Comparison of ENCODE assay signal across 16 cellular contexts in the genomic region with DNA sequence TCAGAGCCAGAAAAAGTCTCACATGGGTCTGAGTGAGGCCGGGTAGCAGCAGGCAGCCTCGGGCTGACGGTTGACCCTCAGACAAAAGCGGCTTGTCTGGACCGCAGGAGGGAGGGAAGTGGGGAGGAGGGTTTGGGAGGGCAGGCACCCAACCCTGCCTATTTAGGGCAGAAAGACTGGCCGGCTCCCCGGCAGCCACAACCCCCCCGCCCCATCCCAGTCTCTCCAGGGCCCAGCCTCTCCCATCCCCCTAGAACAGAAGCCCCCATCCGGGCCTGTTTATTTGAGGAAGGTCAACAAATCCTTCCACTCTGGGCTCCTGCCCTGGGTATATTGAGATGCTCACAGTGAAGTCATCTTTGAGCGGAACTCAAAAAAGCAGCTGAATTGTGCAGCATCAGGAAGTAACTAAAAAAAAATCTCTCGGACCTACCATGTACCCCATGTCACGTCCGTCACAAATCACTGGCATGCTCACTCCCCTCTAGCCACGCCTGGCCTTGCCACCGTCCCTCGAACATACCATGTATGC. TPM values are rescaled to one million over a fixed set of nuclear protein-coding genes. Genes with fewer than 3 reads are reported as not detected.
A peak's percentile ranks its signal among the peaks of the same experiment; 100 is the strongest.
DNase-seq lines count a peak whose midpoint lies in the region; ATAC-seq, FAIRE-seq and TF ChIP-seq lines count a peak whose summit lies in the region.
"Had no signal": no experiment of that assay in that cellular context is flagged by ENCODE, and none has a peak within 500 bp of the region (broad histone marks: within the 10 kb centered on the region; RNA-seq: fewer than 3 reads in every experiment).

No MANE protein-coding gene starts in this region.

- no peak overlapping the region for H3K4me3 Mint-ChIP-seq in stimulated activated memory B cell treated with anti-CD40 and anti-IgM and Interleukin-4, amounts not matched to agents 10 μg/mL and 1 μg/mL and 100 μg/mL, for 72 hours
- H3K4me3 Mint-ChIP-seq: immature natural killer cell had no signal

- H3K27me3 Mint-ChIP-seq in stimulated activated memory B cell treated with anti-CD40 and anti-IgM and Interleukin-4, amounts not matched to agents 10 μg/mL and 1 μg/mL and 100 μg/mL, for 72 hours = peaks cover 79% of the 10 kb centered on the region

- H3K9ac ChIP-seq in GM12878 (ENCODE audit: control insufficient read depth, insufficient read depth, low read length) = no peak overlapping the region

- H3K36me3 Mint-ChIP-seq in stimulated activated memory B cell treated with anti-CD40 and anti-IgM and Interleukin-4, amounts not matched to agents 10 μg/mL and 1 μg/mL and 100 μg/mL, for 72 hours = peaks cover 5% of the 10 kb centered on the region

- SMC1A ChIA-PET in GM12878 (lab: Charles Lee; ENCODE audit: uncharacterized antibody, unreplicated experiment) = interaction anchor here (0.6 to 1.1 kb wide), 2 partner anchors 37 to 54 kb away, joined by 3 read pairs; a partner anchor contains a TSS

- intact Hi-C loops in GM12878 (cut with micrococcal nuclease; ENCODE audit: unreplicated experiment) = no loop called here

- TF ChIP-seq EP300 in GM12878 (IDR thresholded peaks at IDR 0.05; ENCODE audit: borderline replicate concordance in 1 of 2, control insufficient read depth in 1 of 2, low read depth in 2 of 2, low read length in 2 of 2) = no peak

- no peaks in the 10 kb centered on the region for H3K79me2 ChIP-seq in DOHH2 (ENCODE audit: control insufficient read depth, low read length)
- no peaks in the 10 kb centered on the region for H3K79me2 ChIP-seq in GM12878 (ENCODE audit: control insufficient read depth, insufficient read depth, low read length)

- ATAC-seq in GM12878 (peak; percentile 74), GM18505 (IDR thresholded peaks at IDR 0.05; ENCODE audit: unreplicated experiment) (no peak)
- ATAC-seq in stimulated activated memory B cell treated with anti-CD40 and anti-IgM and Interleukin-4, amounts not matched to agents 10 μg/mL and 1 μg/mL and 100 μg/mL, for 72 hours = no peak

- TF ChIP-seq CTCF in DOHH2 (IDR thresholded peaks at IDR 0.05; ENCODE audit: low read depth, low read length, poor library complexity, severe bottlenecking) (no peak), GM12878 (IDR thresholded peaks at IDR 0.05 in 2 of 3, conservative IDR thresholded peaks at IDR 0.05 in 1 of 3; ENCODE audit: control insufficient read depth in 2 of 3, extremely low read depth in 1 of 3, insufficient read depth in 1 of 3, low read depth in 3 of 3, low read length in 3 of 3) (no peak), right atrium auricular region (IDR thresholded peaks at IDR 0.05) (no peak)

- TF ChIP-seq RAD21 in GM12878 (IDR thresholded peaks at IDR 0.05; ENCODE audit: insufficient read depth, low read depth, low read length) = no peak

- H3K36me3 ChIP-seq in DOHH2 (ENCODE audit: control insufficient read depth, low read length) = no peaks in the 10 kb centered on the region
- H3K36me3 ChIP-seq in GM12878 (ENCODE audit: control insufficient read depth in 2 of 2, insufficient read depth in 2 of 2, low read length in 1 of 2) = no peaks in the 10 kb centered on the region
- no peaks in the 10 kb centered on the region for H3K36me3 ChIP-seq in right atrium auricular region
- H3K36me3 ChIP-seq: neutrophil had no signal

- in situ Hi-C loops in GM12878 (cut with MboI) = no loop called here

- 30% methylated on average over 11 of the region's 16 CpGs for WGBS in GM12878 (ENCODE audit: insufficient coverage, insufficient replicate concordance, low lambda C conversion rate, missing lambda C conversion rate)

- peaks cover 17% of the 10 kb centered on the region for H3K4me1 Mint-ChIP-seq in stimulated activated memory B cell treated with anti-CD40 and anti-IgM and Interleukin-4, amounts not matched to agents 10 μg/mL and 1 μg/mL and 100 μg/mL, for 72 hours

- H3K4me1 ChIP-seq in DOHH2 (ENCODE audit: control insufficient read depth, low read length) (peaks cover 7% of the 10 kb centered on the region), GM12878 (ENCODE audit: control insufficient read depth, insufficient read depth, low read length) (peaks cover 3% of the 10 kb centered on the region), right atrium auricular region (peaks cover 0 to 22% of the 10 kb centered on the region in 2 donors)

- no peak overlapping the region for H3K27ac ChIP-seq in DOHH2 (ENCODE audit: low read depth, low read length)
- H3K27ac ChIP-seq in GM12878 (ENCODE audit: control insufficient read depth, insufficient read depth) = no peak overlapping the region
- peak overlapping the region; percentile 46 to 65 for H3K27ac ChIP-seq in right atrium auricular region
- H3K27ac ChIP-seq: neutrophil had no signal

- RAD21 ChIA-PET in GM12878 (lab: Charles Lee; ENCODE audit: unreplicated experiment) = interaction anchor here (0.7 kb wide), 1 partner anchor 38 kb away, joined by 3 read pairs; no protein-coding TSS in a partner anchor

- no peak for FAIRE-seq in GM12878 (lab: Jason Lieb, UNC)
- FAIRE-seq: HTR-8/SVneo had no signal

- no peak overlapping the region for H3K4me3 ChIP-seq in DOHH2 (ENCODE audit: low read length)
- H3K4me3 ChIP-seq in GM12878 = no peak overlapping the region
- no peak overlapping the region for H3K4me3 ChIP-seq in right atrium auricular region

- DNase-seq in GM12878 (ENCODE audit: low read depth, low spot score) (no peak), right atrium auricular region (ENCODE audit: low spot score) (no peak), occipital lobe (lab: John Stamatoyannopoulos, UW) (peak; percentile 48), NCI-H226 (no peak)
- no peak for DNase-seq in stimulated activated naive CD4-positive, alpha-beta T cell (lab: John Stamatoyannopoulos, UW)
- DNase-seq: immature natural killer cell; NCI-H1436; stimulated activated CD4-positive, alpha-beta T cell treated with anti-CD3 and anti-CD28 coated beads, Interleukin-4, amount 100 ng/mL, for 24 hours had no signal

- no peaks in the 10 kb centered on the region for H3F3A ChIP-seq in DOHH2 (ENCODE audit: control insufficient read depth, insufficient read depth)

- H3K9me2 ChIP-seq in DOHH2 (replicated peaks; ENCODE audit: control insufficient read depth, low read length) = no peaks in the 10 kb centered on the region

- no peaks in the 10 kb centered on the region for H3K9me3 ChIP-seq in DOHH2 (ENCODE audit: control insufficient read depth, insufficient read depth, low read length)
- H3K9me3 ChIP-seq in GM12878 (replicated peaks; ENCODE audit: control insufficient read depth, insufficient read depth, low read length) = no peaks in the 10 kb centered on the region
- no peaks in the 10 kb centered on the region for H3K9me3 ChIP-seq in right atrium auricular region
- H3K9me3 ChIP-seq: neutrophil had no signal

- H3K4me2 ChIP-seq in DOHH2 (ENCODE audit: low read length) (peak overlapping the region; percentile 35), GM12878 (ENCODE audit: control insufficient read depth, insufficient read depth) (no peak overlapping the region)

- CTCF ChIA-PET in GM12878 (lab: Yijun Ruan, JAX) = interaction anchor here (0.6 kb wide), 1 partner anchor 9 kb away, joined by 3 read pairs; no protein-coding TSS in a partner anchor

- peak overlapping the region; percentile 21 for H2AFZ ChIP-seq in GM12878 (ENCODE audit: control insufficient read depth, low read depth, low read length)

- H4K20me1 ChIP-seq in DOHH2 (ENCODE audit: control insufficient read depth, insufficient read depth, low read depth, low read length) (no peaks in the 10 kb centered on the region), GM12878 (ENCODE audit: control insufficient read depth, insufficient read depth) (no peaks in the 10 kb centered on the region)

- H3K9me3 Mint-ChIP-seq in stimulated activated memory B cell treated with anti-CD40 and anti-IgM and Interleukin-4, amounts not matched to agents 10 μg/mL and 1 μg/mL and 100 μg/mL, for 72 hours = no peaks in the 10 kb centered on the region

- H3K27ac Mint-ChIP-seq in stimulated activated memory B cell treated with anti-CD40 and anti-IgM and Interleukin-4, amounts not matched to agents 10 μg/mL and 1 μg/mL and 100 μg/mL, for 72 hours = no peak overlapping the region
- H3K27ac Mint-ChIP-seq: immature natural killer cell had no signal

- BruUV-seq in GM12878 (replicated peaks; lab: Mats Ljungman, UMichigan) = no TSS peak

- no peak for TF ChIP-seq POLR2A in GM12878 (IDR thresholded peaks at IDR 0.05; ENCODE audit: low read depth, low read length)
- no peak for TF ChIP-seq POLR2A in GM18505 (IDR thresholded peaks at IDR 0.05; ENCODE audit: borderline replicate concordance, extremely low read depth, insufficient read depth, insufficient read length)

- POLR2A ChIA-PET in GM12878 (lab: Charles Lee) = no interaction called here

- H3K27me3 ChIP-seq in DOHH2 (ENCODE audit: control insufficient read depth, low read length) (peaks cover 21% of the 10 kb centered on the region), GM12878 (replicated peaks in 1 of 2; ENCODE audit: control insufficient read depth in 2 of 2, insufficient read depth in 2 of 2, low read length in 1 of 2) (peaks cover 2 to 3% of the 10 kb centered on the region in 2 experiments), right atrium auricular region (no peaks in the 10 kb centered on the region)

RNA-seq across cellular contexts. Expression of a gene that starts 6.3 kb away (rescaled TPM):
- total RNA-seq in GM12878 (2013; cell fraction: nucleolus; rRNA removed) = 5.6 and 5.9 TPM in 2 replicates
- 0.27 and 0.62 TPM in 2 replicates for total RNA-seq in GM12878 (2014; rRNA removed)
- total RNA-seq in GM12878 (2014; rRNA removed; fragmentation: Illumina TruSeq; extraction: Trizol) = 0.23 and 0.27 TPM in 2 replicates
- total RNA-seq in GM12878 (2021) = 0.64 and 0.74 TPM in 2 replicates
- polyA plus RNA-seq in GM12878 (2011; ENCODE audit: low read depth) = 0.80 TPM
- 2.4 and 2.5 TPM in 2 replicates for polyA plus RNA-seq in GM12878 (2011; rRNA removed)
- polyA plus RNA-seq in GM12878 (2011; cell fraction: cytosol; rRNA removed) = 1.9 and 2.3 TPM in 2 replicates
- polyA plus RNA-seq in GM12878 (2011; cell fraction: nucleus; rRNA removed) = 2.0 and 2.3 TPM in 2 replicates
- 1.5 and 1.7 TPM in 2 replicates for polyA plus RNA-seq in GM12878 (2012)
- polyA plus RNA-seq in GM12878 (2014; fragmentation: Illumina TruSeq; extraction: Trizol) = 0.35 and 0.76 TPM in 2 replicates
- polyA plus RNA-seq in GM12878 (2014; fragmentation: Nextera tagmentation; extraction: Ambion mirVana) = under 1 TPM; 0.11 to 0.16 TPM
- polyA plus RNA-seq in GM12878 (2014; rRNA removed) = 0.46 and 0.47 TPM in 2 replicates
- polyA plus RNA-seq in GM12878 (2016; fragmentation: Nextera tagmentation; extraction: Ambion mirVana) = under 1 TPM in 1 of 2 experiments, not detected in 1; 0.05 TPM
- 0.95 and 2.6 TPM in 2 replicates for polyA minus RNA-seq in GM12878 (2011; rRNA and poly(A)+ RNA removed)
- polyA minus RNA-seq in GM12878 (2011; cell fraction: cytosol; rRNA and poly(A)+ RNA removed) = 1.1 and 1.6 TPM in 2 replicates
- polyA minus RNA-seq in GM12878 (2011; cell fraction: nucleus; rRNA and poly(A)+ RNA removed) = 0.48 and 0.67 TPM in 2 replicates
- 10 to 100 TPM; 23.5 to 25.9 TPM for total RNA-seq in right atrium auricular region
- 14.5 TPM for total RNA-seq in occipital lobe
- polyA plus RNA-seq: immature natural killer cell had no signal

RNA-seq across cellular contexts. Expression of a gene that starts 18.7 kb away (rescaled TPM):
- not detected in 2 replicates for total RNA-seq in GM12878 (2013; cell fraction: nucleolus; rRNA removed)
- total RNA-seq in GM12878 (2014; rRNA removed) (not detected in 2 replicates), GM12878 (2014; rRNA removed; fragmentation: Illumina TruSeq; extraction: Trizol) (not detected in 2 replicates), GM12878 (2021) (not detected in 2 replicates), right atrium auricular region (not detected), occipital lobe (not detected)
- polyA plus RNA-seq in GM12878 (2011; ENCODE audit: low read depth) = not detected
- polyA plus RNA-seq in GM12878 (2011; rRNA removed) (1.2 TPM in 1 of 2 replicates, not detected in the other), GM12878 (2014; fragmentation: Illumina TruSeq; extraction: Trizol) (not detected in 2 replicates), GM12878 (2014; fragmentation: Nextera tagmentation; extraction: Ambion mirVana) (1 to 10 TPM; 4.1 to 6.6 TPM), GM12878 (2014; rRNA removed) (not detected in 2 replicates), GM12878 (2016; fragmentation: Nextera tagmentation; extraction: Ambion mirVana) (1 to 10 TPM in 1 of 2 experiments, not detected in 1; 1.3 TPM)
- not detected in 2 replicates for polyA plus RNA-seq in GM12878 (2011; cell fraction: cytosol; rRNA removed)
- not detected in 2 replicates for polyA plus RNA-seq in GM12878 (2011; cell fraction: nucleus; rRNA removed)
- polyA plus RNA-seq in GM12878 (2012) = 10.6 TPM in 1 of 2 replicates, not detected in the other
- not detected in 2 replicates for polyA minus RNA-seq in GM12878 (2011; rRNA and poly(A)+ RNA removed)
- polyA minus RNA-seq in GM12878 (2011; cell fraction: cytosol; rRNA and poly(A)+ RNA removed) = not detected in 2 replicates
- polyA minus RNA-seq in GM12878 (2011; cell fraction: nucleus; rRNA and poly(A)+ RNA removed) = not detected in 2 replicates
- total RNA-seq: Daoy had no signal
- polyA plus RNA-seq: adipose tissue, AG04450, immature natural killer cell had no signal

RNA-seq across cellular contexts. Expression of a gene that starts 29.8 kb away (rescaled TPM):
- total RNA-seq in GM12878 (2013; cell fraction: nucleolus; rRNA removed) = 66.6 and 83.6 TPM in 2 replicates
- 16.3 and 16.7 TPM in 2 replicates for total RNA-seq in GM12878 (2014; rRNA removed)
- 5.4 and 6.5 TPM in 2 replicates for total RNA-seq in GM12878 (2014; rRNA removed; fragmentation: Illumina TruSeq; extraction: Trizol)
- total RNA-seq in GM12878 (2021) = 14.7 and 17.9 TPM in 2 replicates
- polyA plus RNA-seq in GM12878 (2011; ENCODE audit: low read depth) = 3.2 TPM
- polyA plus RNA-seq in GM12878 (2011; rRNA removed) = 9.9 and 15.2 TPM in 2 replicates
- 19.4 and 32.9 TPM in 2 replicates for polyA plus RNA-seq in GM12878 (2011; cell fraction: cytosol; rRNA removed)
- 48.5 and 57.6 TPM in 2 replicates for polyA plus RNA-seq in GM12878 (2011; cell fraction: nucleus; rRNA removed)
- 7.5 and 9.5 TPM in 2 replicates for polyA plus RNA-seq in GM12878 (2012)
- polyA plus RNA-seq in GM12878 (2014; fragmentation: Illumina TruSeq; extraction: Trizol) = 3.9 and 6.7 TPM in 2 replicates
- 1 to 10 TPM in 1 of 2 experiments, under 1 TPM in 1; 0.34 to 1.5 TPM for polyA plus RNA-seq in GM12878 (2014; fragmentation: Nextera tagmentation; extraction: Ambion mirVana)
- polyA plus RNA-seq in GM12878 (2014; rRNA removed) = 25.8 and 29.1 TPM in 2 replicates
- 10 to 100 TPM in 1 of 2 experiments, 1 to 10 TPM in 1; 9.7 to 10.1 TPM for polyA plus RNA-seq in GM12878 (2016; fragmentation: Nextera tagmentation; extraction: Ambion mirVana)
- polyA minus RNA-seq in GM12878 (2011; rRNA and poly(A)+ RNA removed) = 7.6 and 15.0 TPM in 2 replicates
- polyA minus RNA-seq in GM12878 (2011; cell fraction: cytosol; rRNA and poly(A)+ RNA removed) = 3.5 and 5.6 TPM in 2 replicates
- polyA minus RNA-seq in GM12878 (2011; cell fraction: nucleus; rRNA and poly(A)+ RNA removed) = 6.2 and 14.4 TPM in 2 replicates
- total RNA-seq in right atrium auricular region = 10 to 100 TPM in 1 of 2 donors, 1 to 10 TPM in 1; 7.0 to 20.6 TPM
- total RNA-seq in occipital lobe = not detected

RNA-seq across cellular contexts. Expression of a gene that starts 53.6 kb away (rescaled TPM):
- 54.7 and 60.8 TPM in 2 replicates for total RNA-seq in GM12878 (2013; cell fraction: nucleolus; rRNA removed)
- total RNA-seq in GM12878 (2014; rRNA removed) = 177 and 178 TPM in 2 replicates
- total RNA-seq in GM12878 (2014; rRNA removed; fragmentation: Illumina TruSeq; extraction: Trizol) = 197 and 205 TPM in 2 replicates
- 371 and 375 TPM in 2 replicates for total RNA-seq in GM12878 (2021)
- 291 TPM for polyA plus RNA-seq in GM12878 (2011; ENCODE audit: low read depth)
- 733 and 849 TPM in 2 replicates for polyA plus RNA-seq in GM12878 (2011; rRNA removed)
- 498 and 585 TPM in 2 replicates for polyA plus RNA-seq in GM12878 (2011; cell fraction: cytosol; rRNA removed)
- polyA plus RNA-seq in GM12878 (2011; cell fraction: nucleus; rRNA removed) = 422 and 445 TPM in 2 replicates
- 373 and 454 TPM in 2 replicates for polyA plus RNA-seq in GM12878 (2012)
- polyA plus RNA-seq in GM12878 (2014; fragmentation: Illumina TruSeq; extraction: Trizol) = 338 and 393 TPM in 2 replicates
- 100 to 1,000 TPM; 164 to 202 TPM for polyA plus RNA-seq in GM12878 (2014; fragmentation: Nextera tagmentation; extraction: Ambion mirVana)
- 346 and 407 TPM in 2 replicates for polyA plus RNA-seq in GM12878 (2014; rRNA removed)
- 100 to 1,000 TPM; 349 to 375 TPM for polyA plus RNA-seq in GM12878 (2016; fragmentation: Nextera tagmentation; extraction: Ambion mirVana)
- 226 and 423 TPM in 2 replicates for polyA minus RNA-seq in GM12878 (2011; rRNA and poly(A)+ RNA removed)
- polyA minus RNA-seq in GM12878 (2011; cell fraction: cytosol; rRNA and poly(A)+ RNA removed) = 89.3 and 102 TPM in 2 replicates
- 49.6 and 52.8 TPM in 2 replicates for polyA minus RNA-seq in GM12878 (2011; cell fraction: nucleus; rRNA and poly(A)+ RNA removed)
- 100 to 1,000 TPM; 210 to 296 TPM for total RNA-seq in right atrium auricular region
- 224 TPM for total RNA-seq in occipital lobe

Comparison
In these comparisons a context has a peak if more than half of its experiments do, and no peak if none do; other contexts are left out.
1. H3K27ac ChIP-seq: peak in right atrium auricular region (2 of 2); none in DOHH2 (single experiment) and GM12878 (single experiment).